9 cellular contexts compared by ENCODE assay signal in genomic region chr10:77873558-77874380, GRCh38. TPM values are rescaled to one million over a fixed set of nuclear protein-coding genes. Genes with fewer than 3 reads are reported as not detected.
A peak's percentile ranks its signal among the peaks of the same experiment; 100 is the strongest.
DNase-seq lines count a peak whose midpoint lies in the region; ATAC-seq and TF ChIP-seq lines count a peak whose summit lies in the region.
"Had no signal": no experiment of that assay in that cellular context is flagged by ENCODE, and none has a peak within 500 bp of the region (broad histone marks: within the 10 kb centered on the region; RNA-seq: fewer than 3 reads in every experiment).

No MANE protein-coding gene starts in this region.

- peaks cover 69% of the 10 kb centered on the region for H3K4me1 Mint-ChIP-seq in WTC11

- no peaks in the 10 kb centered on the region for H3K9me3 ChIP-seq in psoas muscle
- H3K9me3 ChIP-seq: tibial artery had no signal

- peaks cover 0 to 6% of the 10 kb centered on the region in 2 donors for H3K36me3 ChIP-seq in psoas muscle (ENCODE audit: insufficient read depth in 1 of 2, low read depth in 1 of 2)

- H3K27me3 Mint-ChIP-seq in WTC11 (ENCODE audit: low read depth): no peaks in the 10 kb centered on the region

- ATAC-seq in GM21390 (IDR thresholded peaks at IDR 0.05; ENCODE audit: unreplicated experiment) (peak; percentile 92), WTC11 (no peak), psoas muscle (peak; percentile 40 to 66 (median 58))

- H3K4me3 Mint-ChIP-seq in WTC11: no peak overlapping the region

- H3K27ac ChIP-seq in epithelial cell of prostate (peak overlapping the region; percentile 97), psoas muscle (peak overlapping the region; percentile 38)

- 35 to 44% (median 37%) methylated on average over 15 of the region's 15 CpGs for WGBS in psoas muscle, 3 donors

- no peaks in the 10 kb centered on the region for H3K27me3 ChIP-seq in psoas muscle (ENCODE audit: insufficient read depth in 3 of 3, low read length in 2 of 3)
- H3K27me3 ChIP-seq: tibial artery had no signal

- TF ChIP-seq CTCF in WTC11 (IDR thresholded peaks at IDR 0.05) (no peak), psoas muscle (IDR thresholded peaks at IDR 0.05) (no peak)

- H3K36me3 Mint-ChIP-seq in WTC11: peaks cover 5% of the 10 kb centered on the region; the same call in 1 of the 2 replicates

- POLR2A ChIA-PET in WTC11 (lab: Charles Lee): interaction anchor here (0.7 to 1.2 kb wide), 4 partner anchors 10 to 16 kb away, joined by 3 to 5 read pairs (median 3); no protein-coding TSS in a partner anchor

- H3K4me1 ChIP-seq in psoas muscle: peaks cover 24% of the 10 kb centered on the region

- peak overlapping the region; percentile 90 for H3K27ac Mint-ChIP-seq in WTC11

- no peaks in the 10 kb centered on the region for H3K9me3 Mint-ChIP-seq in WTC11

- H3K4me3 ChIP-seq in psoas muscle: no peak overlapping the region
- H3K4me3 ChIP-seq: tibial artery had no signal

- CTCF ChIA-PET in WTC11 (lab: Charles Lee): interaction anchor here (1.1 to 4.4 kb wide), 6 partner anchors 17 to 156 kb away, joined by 3 to 44 read pairs (median 7); partner anchors contain the start of gene POLR3A

- intact Hi-C loops in psoas muscle (cut with DNase I): no loop called here

- DNase-seq in GM03348 (ENCODE audit: low spot score) (peak; percentile 52), HPDE6-E6E7 (ENCODE audit: extremely low spot score) (peak; percentile 95), WTC11 (ENCODE audit: low spot score) (no peak), epithelial cell of prostate (ENCODE audit: low read depth, low spot score) (peak; percentile 63), psoas muscle (peak; percentile 67 to 69), NCI-H1694 (lab: John Stamatoyannopoulos, UW) (no peak), middle frontal gyrus (ENCODE audit: extremely low spot score, low spot score) (no peak)

TF ChIP-seq in WTC11, 78 proteins besides CTCF, POLR2A, EP300 and RAD21:
- TF ChIP-seq GTF2I (CRISPR knock-in tag; conservative IDR thresholded peaks at IDR 0.05): 0 out of 2 replicates have a peak, but pooled peaks have one; percentile 39
- no peak for TF ChIP-seq TP53 (CRISPR knock-in tag; IDR thresholded peaks at IDR 0.05)
TF ChIP-seq in WTC11: peak in this region for 1.

RNA-seq across cellular contexts. Expression of gene DLG5, which starts 52.8 kb away (rescaled TPM):
- 58.1 to 65.5 TPM (median 59.1 TPM) in 3 replicates for total RNA-seq in WTC11 (2021)
- 10 to 100 TPM; 36.9 to 62.9 (median 39.9) TPM for total RNA-seq in psoas muscle
- polyA plus RNA-seq in psoas muscle: 10 to 100 TPM; 10.2 to 18.3 (median 12.7) TPM

Comparison
In these comparisons a context has a peak if more than half of its experiments do, and no peak if none do; other contexts are left out.
1. DNase-seq: peak in GM03348 (single experiment), HPDE6-E6E7 (single experiment), epithelial cell of prostate (single experiment) and psoas muscle (2 of 2); none in WTC11 (single experiment), NCI-H1694 (single experiment) and middle frontal gyrus (single experiment).